ENCODE assay signal across 7 cellular contexts in the genomic region with DNA sequence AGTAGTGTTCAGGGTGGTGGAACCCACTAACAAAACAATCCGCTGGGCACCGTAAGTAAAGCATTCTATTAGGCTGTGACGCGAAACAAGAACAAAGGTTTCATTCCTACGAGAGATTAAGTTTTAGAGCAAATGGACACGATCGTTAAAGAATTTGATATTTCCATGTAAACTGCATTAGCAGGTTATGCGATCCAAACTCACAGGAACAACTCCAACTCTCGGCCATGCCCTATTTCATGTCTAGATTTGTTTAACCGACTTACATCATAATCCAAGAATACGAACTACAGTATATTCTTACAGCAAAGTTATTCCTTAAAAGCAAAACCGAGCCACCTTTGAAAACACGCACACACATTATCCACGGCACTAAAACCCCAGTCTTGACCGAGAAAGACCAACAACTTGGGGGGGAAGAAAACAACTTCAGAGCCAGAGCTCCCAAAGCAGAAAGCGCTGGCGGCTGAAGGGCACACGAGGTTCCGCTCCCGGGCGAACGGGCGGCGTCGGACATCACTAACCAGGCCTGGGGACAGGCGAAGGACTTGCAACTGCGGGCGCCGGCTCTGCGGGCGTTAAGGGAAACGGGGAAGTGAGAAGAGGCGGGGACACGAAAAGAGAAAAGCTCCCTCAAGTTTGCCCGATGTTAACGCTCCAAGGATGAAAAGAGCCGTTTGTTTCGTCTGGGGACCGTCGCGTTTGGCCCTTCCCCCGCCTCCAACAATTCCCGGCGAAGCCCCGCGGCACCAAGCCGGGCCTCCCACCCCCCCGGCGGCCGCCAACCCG. TPM values are rescaled to one million over a fixed set of nuclear protein-coding genes. Genes with fewer than 3 reads are reported as not detected.
DNase-seq lines count a peak whose midpoint lies in the region; ATAC-seq and TF ChIP-seq lines count a peak whose summit lies in the region.

No MANE protein-coding gene starts in this region.

- intact Hi-C loops in dorsolateral prefrontal cortex (cut with DNase I) (loop anchor here (2.0 to 10.0 kb wide), 7 partner anchors 86 to 779 kb away; partner anchors contain the start of genes ARID4B (in 2 of the 2), GGPS1 (in 2 of the 2), TOMM20 (in 2 of the 2) and ERO1B (in 1 of the 2)), right lobe of liver (cut with DNase I) (no loop called here)

- peak; percentile 8 for ATAC-seq in GM21619 (IDR thresholded peaks at IDR 0.05; ENCODE audit: unreplicated experiment)
- peak in 3 of 4 donors; percentile 2 to 12 (median 8) for ATAC-seq in right lobe of liver

- H3K27me3 ChIP-seq in Karpas-422 (ENCODE audit: low read length) (no peaks in the 10 kb centered on the region), SU-DHL-6 (ENCODE audit: low read length) (no peaks in the 10 kb centered on the region), dorsolateral prefrontal cortex (no peaks in the 10 kb centered on the region), right lobe of liver (no peaks in the 10 kb centered on the region)

- H3F3A ChIP-seq in SU-DHL-6 (ENCODE audit: insufficient read depth): peaks cover 9% of the 10 kb centered on the region; the same call in 1 of the 2 replicates

- whole genome bisulfite sequencing in right lobe of liver (ENCODE audit: insufficient coverage, low coverage, low lambda C conversion rate, missing lambda C conversion rate): 1% methylated on average over 35 of the region's 51 CpGs

- TF ChIP-seq CTCF in SU-DHL-6 (IDR thresholded peaks at IDR 0.05; ENCODE audit: insufficient read depth, low read length, poor library complexity, severe bottlenecking): no peak
- peak in 1 of 56 donors; percentile 2 for TF ChIP-seq CTCF in dorsolateral prefrontal cortex (IDR thresholded peaks at IDR 0.05 in 54 of 56, conservative IDR thresholded peaks at IDR 0.05 in 2 of 56; ENCODE audit: low read depth in 1 of 56, partially characterized antibody in 56 of 56)
- no peak for TF ChIP-seq CTCF in right lobe of liver (IDR thresholded peaks at IDR 0.05)

- H3K9ac ChIP-seq in Karpas-422 (ENCODE audit: low read length) (peak overlapping the region; percentile 68), SU-DHL-6 (ENCODE audit: low read length) (peak overlapping the region; percentile 78)

- DNase-seq in GDM1 (lab: John Stamatoyannopoulos, UW): peak; percentile 37
- DNase-seq in Karpas-422: peak; percentile 77
- peak in 7 of 10 donors; percentile 16 to 66 (median 48) for DNase-seq in dorsolateral prefrontal cortex
- peak; percentile 68 to 77 (median 70) for DNase-seq in right lobe of liver
- DNase-seq in stimulated activated CD8-positive, alpha-beta memory T cell treated with anti-CD3 and anti-CD28 coated beads, Interleukin-4, amount 100 ng/mL, for 48 hours: peak; percentile 55

- H4K20me1 ChIP-seq in Karpas-422 (ENCODE audit: insufficient read depth, low read depth, low read length) (peaks cover 28% of the 10 kb centered on the region), SU-DHL-6 (ENCODE audit: low read depth, low read length) (no peaks in the 10 kb centered on the region)

- H3K36me3 ChIP-seq in Karpas-422 (ENCODE audit: insufficient read depth, low read length): no peaks in the 10 kb centered on the region
- H3K36me3 ChIP-seq in SU-DHL-6 (ENCODE audit: low read length): no peaks in the 10 kb centered on the region
- H3K36me3 ChIP-seq in right lobe of liver: no peaks in the 10 kb centered on the region

- H3K9me2 ChIP-seq in Karpas-422 (replicated peaks; ENCODE audit: insufficient read depth, low read length) (no peaks in the 10 kb centered on the region), SU-DHL-6 (replicated peaks; ENCODE audit: insufficient read depth, low read length) (no peaks in the 10 kb centered on the region)

- H3K4me1 ChIP-seq in Karpas-422 (ENCODE audit: low read length) (peaks cover 22% of the 10 kb centered on the region), right lobe of liver (peaks cover 0 to 12% (median 5%) of the 10 kb centered on the region in 4 donors)

- H3K79me2 ChIP-seq in Karpas-422 (ENCODE audit: low read length): peaks cover 23% of the 10 kb centered on the region
- H3K79me2 ChIP-seq in SU-DHL-6 (ENCODE audit: insufficient read depth, low read length): no peaks in the 10 kb centered on the region

- TF ChIP-seq POLR2A in right lobe of liver (IDR thresholded peaks at IDR 0.05): no peak

- H2AFZ ChIP-seq in Karpas-422 (ENCODE audit: low read length) (peak overlapping the region; percentile 7; the same call in 1 of the 2 replicates), SU-DHL-6 (ENCODE audit: low read depth, low read length, severe bottlenecking) (peak overlapping the region; percentile 72)

- H3K4me3 ChIP-seq in Karpas-422 (ENCODE audit: low read length) (peak overlapping the region; percentile 75), SU-DHL-6 (ENCODE audit: insufficient read depth, low read length, poor library complexity, severe bottlenecking) (peak overlapping the region; percentile 66), dorsolateral prefrontal cortex (peak overlapping the region; percentile 67 to 95 (median 85)), right lobe of liver (peak overlapping the region; percentile 61 to 87 (median 84))

- H3K4me2 ChIP-seq in Karpas-422 (ENCODE audit: low read depth, low read length, poor library complexity, severe bottlenecking): peak overlapping the region; percentile 89
- peak overlapping the region; percentile 90 for H3K4me2 ChIP-seq in SU-DHL-6 (ENCODE audit: low read depth, low read length, poor library complexity, severe bottlenecking)

- H3K27ac ChIP-seq in Karpas-422 (ENCODE audit: low read length) (no peak overlapping the region), SU-DHL-6 (ENCODE audit: low read depth, low read length) (peak overlapping the region; percentile 32; the same call in 1 of the 2 replicates), dorsolateral prefrontal cortex (peak overlapping the region; percentile 53 to 100 (median 96)), right lobe of liver (peak overlapping the region; percentile 79 to 99 (median 85))

- H3K9me3 ChIP-seq in Karpas-422 (ENCODE audit: low read length) (no peaks in the 10 kb centered on the region), SU-DHL-6 (ENCODE audit: insufficient read depth, low read length) (no peaks in the 10 kb centered on the region), right lobe of liver (no peaks in the 10 kb centered on the region)

RNA-seq across cellular contexts. Expression of gene B3GALNT2, which starts 0.7 kb away (rescaled TPM):
- total RNA-seq in Karpas-422 (2014; rRNA removed; shearing (Covaris generic); ENCODE audit: low replicate concordance): 10.8 and 15.4 TPM in 2 replicates
- 10 to 100 TPM; 10.8 to 32.0 (median 18.0) TPM for total RNA-seq in dorsolateral prefrontal cortex
- total RNA-seq in right lobe of liver: 10 to 100 TPM in 3 of 6 experiments, 1 to 10 TPM in 3; 7.0 to 15.5 (median 9.1) TPM

Comparison
In these comparisons a context has a peak if more than half of its experiments do, and no peak if none do; other contexts are left out.
1. intact Hi-C loops: an anchor here in dorsolateral prefrontal cortex (2.0 to 10.0 kb wide); none called in right lobe of liver.